ENCODE assay signal across 9 cellular contexts in the genomic region with DNA sequence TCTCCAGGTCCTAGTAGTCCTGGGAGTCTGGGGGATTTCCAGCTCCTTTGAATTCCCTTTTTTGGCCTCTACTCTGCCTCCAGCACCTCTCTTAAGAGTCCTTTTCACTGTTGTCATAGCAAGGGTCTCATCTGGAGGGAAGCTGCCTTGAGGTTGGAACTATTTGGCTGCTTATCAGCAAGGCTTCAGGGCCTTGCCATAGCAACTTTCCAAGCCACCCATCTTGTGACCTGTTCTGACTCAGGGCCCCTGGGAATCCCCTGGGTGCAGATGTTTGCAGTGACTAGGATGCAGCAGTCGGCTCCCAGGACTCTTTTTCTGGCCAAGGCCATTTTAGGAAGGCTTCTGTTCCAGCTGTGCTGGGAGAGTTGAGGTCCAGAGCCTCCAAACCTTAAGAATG. TPM values are rescaled to one million over a fixed set of nuclear protein-coding genes. Genes with fewer than 3 reads are reported as not detected.
DNase-seq lines count a peak whose midpoint lies in the region; ATAC-seq and TF ChIP-seq lines count a peak whose summit lies in the region.
"Had no signal": no experiment of that assay in that cellular context is flagged by ENCODE, and none has a peak within 500 bp of the region (broad histone marks: within the 10 kb centered on the region; RNA-seq: fewer than 3 reads in every experiment).

No MANE protein-coding gene starts in this region.

- H4K91ac ChIP-seq in trophoblast cell (ENCODE audit: low read depth, low read length): peak overlapping the region; percentile 15

- DNase-seq in cardiac fibroblast (ENCODE audit: low read depth in 2 of 2): peak; percentile 55 to 88
- DNase-seq in trophoblast cell: peak; percentile 87 to 88
- DNase-seq in NCI-H524 (lab: John Stamatoyannopoulos, UW): no peak
- DNase-seq in stimulated activated CD4-positive, alpha-beta T cell treated with anti-CD3 and anti-CD28 coated beads, Interleukin-4, amount 100 ng/mL, for 1 hour: no peak
- DNase-seq in NCI-H2081 treated with DMSO at 0.1 percent for 48 hours (lab: John Stamatoyannopoulos, UW): no peak
- no peak for DNase-seq in lower leg skin (ENCODE audit: low spot score in 2 of 2)
- DNase-seq: midbrain had no signal

- H3K36me3 ChIP-seq in DOHH2 (ENCODE audit: control insufficient read depth, low read length) (peaks cover 63% of the 10 kb centered on the region), trophoblast cell (ENCODE audit: control insufficient read depth in 1 of 2, insufficient read depth in 2 of 2, low read length in 2 of 2) (no peaks in the 10 kb centered on the region)

- no peaks in the 10 kb centered on the region for H3K9me3 ChIP-seq in DOHH2 (ENCODE audit: control insufficient read depth, insufficient read depth, low read length)
- no peaks in the 10 kb centered on the region for H3K9me3 ChIP-seq in trophoblast cell (ENCODE audit: insufficient read depth, low read depth, low read length)

- H3F3A ChIP-seq in DOHH2 (ENCODE audit: control insufficient read depth, insufficient read depth): peaks cover 3% of the 10 kb centered on the region; the same call in 1 of the 2 replicates

- H3K14ac ChIP-seq in trophoblast cell (ENCODE audit: low read length): no peak overlapping the region

- peaks cover 5% of the 10 kb centered on the region for H3K79me1 ChIP-seq in trophoblast cell (ENCODE audit: low read length)

- H4K8ac ChIP-seq in trophoblast cell (ENCODE audit: low read depth, low read length): no peak overlapping the region

- H3K4ac ChIP-seq in trophoblast cell (ENCODE audit: low read depth, low read length): no peak overlapping the region

- H3K79me2 ChIP-seq in DOHH2 (ENCODE audit: control insufficient read depth, low read length): peaks cover 61% of the 10 kb centered on the region
- no peaks in the 10 kb centered on the region for H3K79me2 ChIP-seq in trophoblast cell (ENCODE audit: control insufficient read depth, insufficient read depth, low read length, poor library complexity)

- H2AFZ ChIP-seq in trophoblast cell (ENCODE audit: insufficient read depth, low read length, poor library complexity): no peak overlapping the region

- no peak overlapping the region for H3K9ac ChIP-seq in trophoblast cell (ENCODE audit: low read length)

- no peak overlapping the region for H2BK120ac ChIP-seq in trophoblast cell (ENCODE audit: insufficient read depth, low read length, poor library complexity)

- no peaks in the 10 kb centered on the region for H3K9me2 ChIP-seq in DOHH2 (replicated peaks; ENCODE audit: control insufficient read depth, low read length)

- intact Hi-C loops in lower leg skin (cut with DNase I; ENCODE audit: low total_unique reads): no loop called here

- no CpG with 5 or more reads among the region's 1 CpG for WGBS in trophoblast cell (ENCODE audit: extremely low coverage, insufficient coverage, insufficient read length)
- 0 to 17% methylated on average over 1 of the region's 1 CpG for WGBS in lower leg skin, 2 donors

- H3K4me2 ChIP-seq in DOHH2 (ENCODE audit: low read length) (peak overlapping the region; percentile 11; the same call in 1 of the 2 replicates), trophoblast cell (ENCODE audit: low read length) (no peak overlapping the region)

- H4K12ac ChIP-seq in trophoblast cell (ENCODE audit: low read depth, low read length): no peak overlapping the region

- H4K20me1 ChIP-seq in DOHH2 (ENCODE audit: control insufficient read depth, insufficient read depth, low read depth, low read length): no peaks in the 10 kb centered on the region

- H2BK5ac ChIP-seq in trophoblast cell (ENCODE audit: low read depth, low read length, poor library complexity): no peak overlapping the region

- TF ChIP-seq CTCF in DOHH2 (IDR thresholded peaks at IDR 0.05; ENCODE audit: low read depth, low read length, poor library complexity, severe bottlenecking) (no peak), cardiac fibroblast (IDR thresholded peaks at IDR 0.05; ENCODE audit: low read depth, low read length) (no peak), lower leg skin (IDR thresholded peaks at IDR 0.05) (no peak)

- H3K4me3 ChIP-seq in DOHH2 (ENCODE audit: low read length) (no peak overlapping the region), cardiac fibroblast (replicated peaks in 1 of 2; ENCODE audit: low read depth in 2 of 2, low read length in 2 of 2) (no peak overlapping the region), trophoblast cell (ENCODE audit: low read depth, low read length) (no peak overlapping the region), lower leg skin (ENCODE audit: low read depth, poor library complexity, severe bottlenecking) (no peak overlapping the region)

- H3K4me1 ChIP-seq in DOHH2 (ENCODE audit: control insufficient read depth, low read length) (peaks cover 81% of the 10 kb centered on the region), trophoblast cell (ENCODE audit: control insufficient read depth in 1 of 2, insufficient read depth in 2 of 2, low read length in 2 of 2) (peaks cover 3 to 7% of the 10 kb centered on the region in 2 experiments)

- H3K18ac ChIP-seq in trophoblast cell (ENCODE audit: low read length): no peak overlapping the region

- no peak overlapping the region for H2AK5ac ChIP-seq in trophoblast cell (ENCODE audit: low read length)

- no peak for TF ChIP-seq POLR2A in lower leg skin (IDR thresholded peaks at IDR 0.05)

- no peaks in the 10 kb centered on the region for H3K27me3 ChIP-seq in DOHH2 (ENCODE audit: control insufficient read depth, low read length)
- H3K27me3 ChIP-seq in trophoblast cell (ENCODE audit: insufficient read depth, low read length): no peaks in the 10 kb centered on the region

- H2BK12ac ChIP-seq in trophoblast cell (ENCODE audit: low read length): no peak overlapping the region

- peak; percentile 39 for ATAC-seq in HG03565 (IDR thresholded peaks at IDR 0.05; ENCODE audit: unreplicated experiment)

- no peak overlapping the region for H3K27ac ChIP-seq in DOHH2 (ENCODE audit: low read depth, low read length)
- H3K27ac ChIP-seq in trophoblast cell (ENCODE audit: low read depth, low read length): no peak overlapping the region

- H3K23ac ChIP-seq in trophoblast cell (ENCODE audit: low read length): no peak overlapping the region

RNA-seq across cellular contexts. Expression of a gene that starts 12.4 kb away (rescaled TPM):
- polyA plus RNA-seq in trophoblast cell (2013): 27.2 and 27.9 TPM in 2 replicates
- total RNA-seq in lower leg skin: 10 to 100 TPM; 21.5 to 42.6 (median 28.2) TPM

RNA-seq across cellular contexts. Expression of a gene that starts 56.8 kb away (rescaled TPM):
- 94.2 and 104 TPM in 2 replicates for polyA plus RNA-seq in trophoblast cell (2013)
- total RNA-seq in lower leg skin: 10 to 100 TPM in 1 of 4 donors, 1 to 10 TPM in 3; 4.3 to 14.8 (median 6.5) TPM

Comparison
In these comparisons a context has a peak if more than half of its experiments do, and no peak if none do; other contexts are left out.
1. DNase-seq: peak in cardiac fibroblast (2 of 2) and trophoblast cell (2 of 2); none in NCI-H524 (0 of 2), stimulated activated CD4-positive, alpha-beta T cell treated with anti-CD3 and anti-CD28 coated beads, Interleukin-4, amount 100 ng/mL, for 1 hour (single experiment), NCI-H2081 treated with DMSO at 0.1 percent for 48 hours (single experiment) and lower leg skin (0 of 2).